26 cellular contexts compared by ENCODE assay signal in the genomic region with DNA sequence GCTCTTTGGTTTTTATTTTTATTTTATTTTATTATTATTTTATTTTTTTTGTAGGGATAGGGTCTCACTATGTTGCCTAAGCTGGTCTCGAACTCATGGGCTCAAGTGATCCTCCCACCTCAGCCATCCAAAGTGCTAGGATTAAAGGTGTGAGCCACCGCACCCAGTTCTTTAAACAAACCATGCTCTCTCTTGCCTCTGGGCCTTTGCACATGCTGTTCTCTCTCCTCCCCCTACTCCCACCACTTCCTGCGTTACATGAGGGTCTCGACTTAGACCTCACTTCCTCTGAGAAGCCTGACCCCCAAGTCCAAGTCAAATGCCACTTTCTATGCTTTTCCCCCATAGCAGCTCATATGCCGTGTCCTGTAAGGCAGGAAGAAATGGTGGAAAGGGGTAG. TPM values are rescaled to one million over a fixed set of nuclear protein-coding genes. Genes with fewer than 3 reads are reported as not detected.
A peak's percentile ranks its signal among the peaks of the same experiment; 100 is the strongest.
DNase-seq lines count a peak whose midpoint lies in the region; ATAC-seq, FAIRE-seq and TF ChIP-seq lines count a peak whose summit lies in the region.
"Had no signal": no experiment of that assay in that cellular context is flagged by ENCODE, and none has a peak within 500 bp of the region (broad histone marks: within the 10 kb centered on the region; RNA-seq: fewer than 3 reads in every experiment).

No MANE protein-coding gene starts in this region.

- H2AFZ ChIP-seq in GM12878 (ENCODE audit: control insufficient read depth, low read depth, low read length), result no peak overlapping the region

- no peaks in the 10 kb centered on the region for H3K36me3 Mint-ChIP-seq in activated naive CD4-positive, alpha-beta T cell treated with anti-CD3 and anti-CD28 coated beads, Interleukin-2, amount 10 ng/mL, durations not matched to agents 7 days and 5 days
- H3K36me3 Mint-ChIP-seq in nephron (ENCODE audit: low read depth), result no peaks in the 10 kb centered on the region

- H3K4me2 ChIP-seq in GM12878 (ENCODE audit: control insufficient read depth, insufficient read depth), result peak overlapping the region; percentile 24; the same call in 1 of the 2 replicates
- H3K4me2 ChIP-seq: smooth muscle cell had no signal

- RAD21 ChIA-PET in GM12878 (lab: Charles Lee; ENCODE audit: unreplicated experiment), result no interaction called here

- TF ChIP-seq RAD21 in GM12878 (IDR thresholded peaks at IDR 0.05; ENCODE audit: insufficient read depth, low read depth, low read length), result no peak

- no peaks in the 10 kb centered on the region for H3K9me3 Mint-ChIP-seq in activated naive CD4-positive, alpha-beta T cell treated with anti-CD3 and anti-CD28 coated beads, Interleukin-2, amount 10 ng/mL, durations not matched to agents 7 days and 5 days
- no peaks in the 10 kb centered on the region for H3K9me3 Mint-ChIP-seq in nephron
- H3K9me3 Mint-ChIP-seq: activated T-cell treated with anti-CD3 and anti-CD28 coated beads, Interleukin-2, amount 50 U/mL, for 4 hours had no signal

- no peaks in the 10 kb centered on the region for H3K79me2 ChIP-seq in GM12878 (ENCODE audit: control insufficient read depth, insufficient read depth, low read length)

- no peak overlapping the region for H3K4me3 ChIP-seq in HEK293 (ENCODE audit: low read depth, low read length)
- no peak overlapping the region for H3K4me3 ChIP-seq in GM12878
- H3K4me3 ChIP-seq: ascending aorta, dorsolateral prefrontal cortex, smooth muscle cell, upper lobe of right lung had no signal

- no peak overlapping the region for H3K4me3 Mint-ChIP-seq in activated naive CD4-positive, alpha-beta T cell treated with anti-CD3 and anti-CD28 coated beads, Interleukin-2, amount 10 ng/mL, durations not matched to agents 7 days and 5 days
- H3K4me3 Mint-ChIP-seq in nephron, result peak overlapping the region in 2 of 3 experiments; percentile 17 to 43
- H3K4me3 Mint-ChIP-seq: activated T-cell treated with anti-CD3 and anti-CD28 coated beads, Interleukin-2, amount 50 U/mL, for 4 hours had no signal

- SMC1A ChIA-PET in GM12878 (lab: Charles Lee; ENCODE audit: uncharacterized antibody, unreplicated experiment), result no interaction called here

- POLR2A ChIA-PET in HEK293 (lab: Yijun Ruan, JAX) (no interaction called here), GM12878 (lab: Charles Lee) (no interaction called here)

- DNase-seq in activated naive CD4-positive, alpha-beta T cell treated with anti-CD3 and anti-CD28 coated beads, Interleukin-2, amount 10 ng/mL, durations not matched to agents 7 days and 5 days, result no peak
- DNase-seq in activated naive CD4-positive, alpha-beta T cell (lab: John Stamatoyannopoulos, UW), result no peak
- DNase-seq in GM12878 (ENCODE audit: low read depth, low spot score) (no peak), NCI-H69 (lab: John Stamatoyannopoulos, UW) (no peak)
- DNase-seq: activated CD4-positive, CD25-positive, alpha-beta regulatory T cell; activated T-cell treated with anti-CD3 and anti-CD28 coated beads, Interleukin-2, amount 50 U/mL, for 4 hours; head of caudate nucleus; mammary epithelial cell; NCI-H1105; NCI-H2029 treated with DMSO at 0.1 percent for 48 hours; NCI-H345; OCI-M1; stimulated activated CD4-positive, alpha-beta T cell treated with anti-CD3 and anti-CD28 coated beads, Interleukin-2, amount 100 ng/mL, for 24 hours; substantia nigra had no signal

- intact Hi-C loops in GM12878 (cut with micrococcal nuclease; ENCODE audit: unreplicated experiment), result no loop called here

- H4K20me1 ChIP-seq in GM12878 (ENCODE audit: control insufficient read depth, insufficient read depth), result no peaks in the 10 kb centered on the region

- peaks cover 44% of the 10 kb centered on the region for H3K27me3 Mint-ChIP-seq in activated naive CD4-positive, alpha-beta T cell treated with anti-CD3 and anti-CD28 coated beads, Interleukin-2, amount 10 ng/mL, durations not matched to agents 7 days and 5 days
- peaks cover 70% of the 10 kb centered on the region for H3K27me3 Mint-ChIP-seq in nephron (ENCODE audit: low read depth)

- TF ChIP-seq CTCF in HEK293 (tag by site-specific recombination; IDR thresholded peaks at IDR 0.05) (no peak), GM12878 (IDR thresholded peaks at IDR 0.05 in 2 of 3, conservative IDR thresholded peaks at IDR 0.05 in 1 of 3; ENCODE audit: control insufficient read depth in 2 of 3, extremely low read depth in 1 of 3, insufficient read depth in 1 of 3, low read depth in 3 of 3, low read length in 3 of 3) (no peak), nephron (IDR thresholded peaks at IDR 0.05; ENCODE audit: unreplicated experiment in 3 of 3) (no peak)

- BruUV-seq in GM12878 (replicated peaks; lab: Mats Ljungman, UMichigan), result no TSS peak

- no peak for TF ChIP-seq EP300 in GM12878 (IDR thresholded peaks at IDR 0.05; ENCODE audit: borderline replicate concordance in 1 of 2, control insufficient read depth in 1 of 2, low read depth in 2 of 2, low read length in 2 of 2)

- peak overlapping the region; percentile 19 for H3K27ac Mint-ChIP-seq in activated naive CD4-positive, alpha-beta T cell treated with anti-CD3 and anti-CD28 coated beads, Interleukin-2, amount 10 ng/mL, durations not matched to agents 7 days and 5 days
- no peak overlapping the region for H3K27ac Mint-ChIP-seq in nephron

- peak overlapping the region; percentile 20; the same call in 1 of the 2 replicates for H3K9ac ChIP-seq in GM12878 (ENCODE audit: control insufficient read depth, insufficient read depth, low read length)

- H3K27me3 ChIP-seq in GM12878 (replicated peaks in 1 of 2; ENCODE audit: control insufficient read depth in 2 of 2, insufficient read depth in 2 of 2, low read length in 1 of 2), result peaks cover 5 to 7% of the 10 kb centered on the region in 2 experiments
- H3K27me3 ChIP-seq: dorsolateral prefrontal cortex had no signal

- no peak for ATAC-seq in GM12878
- no peak for ATAC-seq in HG02678 (IDR thresholded peaks at IDR 0.05; ENCODE audit: unreplicated experiment)
- no peak for ATAC-seq in GM19463 (IDR thresholded peaks at IDR 0.05; ENCODE audit: unreplicated experiment)
- ATAC-seq: activated T-cell treated with anti-CD3 and anti-CD28 coated beads, Interleukin-2, amount 50 U/mL, for 4 hours; HCT116; HepG2; SK-N-SH treated with all-trans-retinoic acid at 6 μM for 48 hours; upper lobe of right lung had no signal

- CTCF ChIA-PET in activated naive CD4-positive, alpha-beta T cell treated with anti-CD3 and anti-CD28 coated beads, Interleukin-2, amount 10 ng/mL, durations not matched to agents 7 days and 5 days (lab: Charles Lee), result no interaction called here
- CTCF ChIA-PET in HEK293 (lab: Yijun Ruan, JAX), result interaction anchor here (0.6 kb wide), 1 partner anchor 345 kb away, joined by 3 read pairs; no protein-coding TSS in a partner anchor
- CTCF ChIA-PET in GM12878 (lab: Yijun Ruan, JAX), result no interaction called here

- FAIRE-seq in GM12878 (lab: Jason Lieb, UNC), result no peak
- FAIRE-seq: HepG2 had no signal

- in situ Hi-C loops in GM12878 (cut with MboI), result no loop called here

- H3K4me1 ChIP-seq in HEK293 (ENCODE audit: control insufficient read depth, insufficient read depth, low read length), result no peaks in the 10 kb centered on the region; the same call in 1 of the 2 replicates
- H3K4me1 ChIP-seq in GM12878 (ENCODE audit: control insufficient read depth, insufficient read depth, low read length), result peaks cover 6% of the 10 kb centered on the region

- H3K4me1 Mint-ChIP-seq in activated naive CD4-positive, alpha-beta T cell treated with anti-CD3 and anti-CD28 coated beads, Interleukin-2, amount 10 ng/mL, durations not matched to agents 7 days and 5 days, result peaks cover 38% of the 10 kb centered on the region
- H3K4me1 Mint-ChIP-seq in nephron, result peaks cover 27% of the 10 kb centered on the region

- WGBS in GM12878 (ENCODE audit: insufficient coverage, insufficient replicate concordance, low lambda C conversion rate, missing lambda C conversion rate), result 52% methylated on average over 5 of the region's 5 CpGs

- H3K27ac ChIP-seq in HEK293 (ENCODE audit: extremely low read depth, low read depth, low read length) (no peak overlapping the region), GM12878 (ENCODE audit: control insufficient read depth, insufficient read depth) (no peak overlapping the region)
- H3K27ac ChIP-seq: ascending aorta, dorsolateral prefrontal cortex, HL-60, upper lobe of right lung had no signal

- H3K9me3 ChIP-seq in HEK293 (ENCODE audit: control insufficient read depth, insufficient read depth, low read depth, low read length) (no peaks in the 10 kb centered on the region), GM12878 (replicated peaks; ENCODE audit: control insufficient read depth, insufficient read depth, low read length) (no peaks in the 10 kb centered on the region)
- H3K9me3 ChIP-seq: ascending aorta, upper lobe of right lung had no signal

- TF ChIP-seq POLR2A in GM12878 (IDR thresholded peaks at IDR 0.05; ENCODE audit: low read depth, low read length), result no peak

- H3K36me3 ChIP-seq in HEK293 (ENCODE audit: control insufficient read depth in 2 of 2, insufficient read depth in 1 of 2, low read length in 2 of 2), result no peaks in the 10 kb centered on the region
- no peaks in the 10 kb centered on the region for H3K36me3 ChIP-seq in GM12878 (ENCODE audit: control insufficient read depth in 2 of 2, insufficient read depth in 2 of 2, low read length in 1 of 2)
- H3K36me3 ChIP-seq: ascending aorta, upper lobe of right lung had no signal

TF ChIP-seq in HEK293, 187 proteins besides CTCF, POLR2A, EP300 and RAD21 (continues in another document):
- TF ChIP-seq ZNF600 (tag by site-specific recombination; IDR thresholded peaks at IDR 0.05) (no peak), ZNF623 (tag by site-specific recombination; IDR thresholded peaks at IDR 0.05) (peak; percentile 93)

RNA-seq across cellular contexts. Expression of gene TCF20, which starts 15.2 kb away (rescaled TPM):
- total RNA-seq in GM12878 (2013; cell fraction: nucleolus; rRNA removed), result 92.0 and 98.0 TPM in 2 replicates
- total RNA-seq in GM12878 (2014; rRNA removed), result 28.4 TPM in 2 replicates
- total RNA-seq in GM12878 (2014; rRNA removed; fragmentation: Illumina TruSeq; extraction: Trizol), result 26.4 and 26.9 TPM in 2 replicates
- 52.9 and 56.9 TPM in 2 replicates for total RNA-seq in GM12878 (2021)
- 8.2 TPM for polyA plus RNA-seq in GM12878 (2011; ENCODE audit: low read depth)
- 16.7 and 23.9 TPM in 2 replicates for polyA plus RNA-seq in GM12878 (2011; rRNA removed)
- 24.2 and 25.6 TPM in 2 replicates for polyA plus RNA-seq in GM12878 (2011; cell fraction: cytosol; rRNA removed)
- 21.6 and 21.7 TPM in 2 replicates for polyA plus RNA-seq in GM12878 (2011; cell fraction: nucleus; rRNA removed)
- 14.0 and 15.1 TPM in 2 replicates for polyA plus RNA-seq in GM12878 (2012)
- 21.0 and 23.4 TPM in 2 replicates for polyA plus RNA-seq in GM12878 (2014; fragmentation: Illumina TruSeq; extraction: Trizol)
- under 1 TPM; 0.69 to 0.89 TPM for polyA plus RNA-seq in GM12878 (2014; fragmentation: Nextera tagmentation; extraction: Ambion mirVana)
- 19.3 and 21.8 TPM in 2 replicates for polyA plus RNA-seq in GM12878 (2014; rRNA removed)
- under 1 TPM; 0.64 to 0.80 TPM for polyA plus RNA-seq in GM12878 (2016; fragmentation: Nextera tagmentation; extraction: Ambion mirVana)
- polyA minus RNA-seq in GM12878 (2011; rRNA and poly(A)+ RNA removed), result 60.0 and 66.1 TPM in 2 replicates
- 26.2 and 29.5 TPM in 2 replicates for polyA minus RNA-seq in GM12878 (2011; cell fraction: cytosol; rRNA and poly(A)+ RNA removed)
- 24.1 and 33.6 TPM in 2 replicates for polyA minus RNA-seq in GM12878 (2011; cell fraction: nucleus; rRNA and poly(A)+ RNA removed)
